ENCODE assay signal across 2 cellular contexts in genomic region chr4:2415213-2415612, GRCh38.
TF ChIP-seq lines count a peak whose summit lies in the region.

No MANE protein-coding gene starts in this region.

TF ChIP-seq in WTC11, 78 proteins besides CTCF, POLR2A, EP300 and RAD21:
- TF ChIP-seq CDX4 (CRISPR knock-in tag; IDR thresholded peaks at IDR 0.05; ENCODE audit: borderline replicate concordance), result no peak
- TF ChIP-seq RORB (CRISPR knock-in tag; IDR thresholded peaks at IDR 0.05), result no peak
- TF ChIP-seq ZNF263 (CRISPR knock-in tag; IDR thresholded peaks at IDR 0.05; ENCODE audit: low read depth), result no peak
- no peak for TF ChIP-seq ESRRA (CRISPR knock-in tag; IDR thresholded peaks at IDR 0.05; ENCODE audit: borderline replicate concordance)
- TF ChIP-seq NFATC4 (CRISPR knock-in tag; IDR thresholded peaks at IDR 0.05), result no peak
- TF ChIP-seq ZNF121 (CRISPR knock-in tag; IDR thresholded peaks at IDR 0.05), result peak; percentile 87
- no peak for TF ChIP-seq PREB (CRISPR knock-in tag; IDR thresholded peaks at IDR 0.05; ENCODE audit: borderline replicate concordance)
- TF ChIP-seq KAT7 (CRISPR knock-in tag; IDR thresholded peaks at IDR 0.05; ENCODE audit: borderline replicate concordance), result no peak

TF ChIP-seq in endothelial cell of umbilical vein, 7 proteins besides CTCF, POLR2A, EP300 and RAD21 (continued from another document):
- no peak for TF ChIP-seq POLR2AphosphoS5 (IDR thresholded peaks at IDR 0.05; ENCODE audit: insufficient read depth, low read depth, low read length)
- TF ChIP-seq FOS (IDR thresholded peaks at IDR 0.05; ENCODE audit: borderline replicate concordance, insufficient read depth, low read length), result no peak
- no peak for TF ChIP-seq MAX (IDR thresholded peaks at IDR 0.05; ENCODE audit: insufficient read depth, insufficient read length)
TF ChIP-seq in endothelial cell of umbilical vein: peak in this region for 0.
